19 cellular contexts compared by ENCODE assay signal in the genomic region with DNA sequence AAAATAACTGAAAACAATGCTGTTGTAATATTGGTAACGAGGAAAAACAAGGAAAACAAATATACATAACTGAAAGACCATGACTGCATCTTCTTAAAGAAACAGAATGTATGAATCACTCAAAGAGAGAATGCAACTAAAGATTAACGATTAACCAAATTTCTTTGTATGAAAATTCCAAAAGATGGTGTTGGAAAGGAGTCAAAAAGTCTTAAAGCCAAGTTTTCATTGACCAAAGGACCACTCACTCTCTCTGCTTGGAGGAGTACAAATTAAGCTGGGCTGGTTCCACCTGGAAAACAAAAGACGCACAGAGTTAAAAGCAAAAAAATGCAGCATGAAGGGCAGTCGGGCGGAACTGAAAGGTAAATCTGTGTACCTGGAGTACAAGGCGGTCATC. TPM values are rescaled to one million over a fixed set of nuclear protein-coding genes. Genes with fewer than 3 reads are reported as not detected.
A peak's percentile ranks its signal among the peaks of the same experiment; 100 is the strongest.
DNase-seq lines count a peak whose midpoint lies in the region; TF ChIP-seq lines count a peak whose summit lies in the region.
"Had no signal": no experiment of that assay in that cellular context is flagged by ENCODE, and none has a peak within 500 bp of the region (broad histone marks: within the 10 kb centered on the region; RNA-seq: fewer than 3 reads in every experiment).

No MANE protein-coding gene starts in this region.

- H3K9me3 Mint-ChIP-seq in endothelial cell (ENCODE audit: unreplicated experiment), result no peaks in the 10 kb centered on the region
- H3K9me3 Mint-ChIP-seq: CD4-positive, alpha-beta T cell had no signal

- no peaks in the 10 kb centered on the region for H3K4me1 Mint-ChIP-seq in endothelial cell (ENCODE audit: unreplicated experiment)
- H3K4me1 Mint-ChIP-seq: IgD-negative memory B cell had no signal

- peaks cover 0 to 14% (median 0%) of the 10 kb centered on the region in 3 donors for H3K27me3 ChIP-seq in stomach

- in situ Hi-C loops in ACHN (cut with HindIII; ENCODE audit: low pct_ligation_motif_present, low pct_unique_long_range_greater_than_20kb, low sequenced_read_pairs), result no loop called here

- 38 to 55% (median 50%) methylated on average over 5 to 6 of the region's 6 CpGs for WGBS in stomach, 5 donors
- WGBS in lower leg skin, 2 donors, result 68 to 78% methylated on average over 6 of the region's 6 CpGs

- peak; percentile 77 for DNase-seq in ACHN
- DNase-seq in endothelial cell (ENCODE audit: low spot score), result no peak
- peak; percentile 24 for DNase-seq in left kidney (ENCODE audit: low read depth, low spot score)
- DNase-seq in stomach, result no peak
- DNase-seq in EL, result no peak
- DNase-seq in lower leg skin (ENCODE audit: low spot score in 2 of 2), result no peak
- no peak for DNase-seq in posterior vena cava (ENCODE audit: low spot score)
- DNase-seq: CD4-positive, alpha-beta T cell; MV-4-11; NCI-H1105 treated with DMSO at 0.1 percent for 48 hours; NCI-H2081 treated with DMSO at 0.1 percent for 48 hours; NCI-H2171 treated with DMSO at 0.1 percent for 48 hours; NCI-H524 treated with DMSO at 0.1 percent for 48 hours; Right ventricle myocardium superior had no signal

- no peaks in the 10 kb centered on the region for H3K4me1 ChIP-seq in stomach
- H3K4me1 ChIP-seq: BLaER1 had no signal

- H3K4me3 ChIP-seq in stomach (peak overlapping the region in 3 of 4 donors; percentile 9 to 41 (median 32)), lower leg skin (ENCODE audit: low read depth, poor library complexity, severe bottlenecking) (no peak overlapping the region)
- H3K4me3 ChIP-seq: BLaER1 had no signal

- H3K36me3 Mint-ChIP-seq in endothelial cell (ENCODE audit: low read depth, unreplicated experiment), result no peaks in the 10 kb centered on the region
- H3K36me3 Mint-ChIP-seq: IgD-negative memory B cell had no signal

- no peak overlapping the region for H3K27ac Mint-ChIP-seq in endothelial cell (ENCODE audit: unreplicated experiment)
- H3K27ac Mint-ChIP-seq: CD4-positive, alpha-beta T cell; IgD-negative memory B cell had no signal

- H3K27me3 Mint-ChIP-seq in endothelial cell (ENCODE audit: unreplicated experiment), result peaks cover 3% of the 10 kb centered on the region
- H3K27me3 Mint-ChIP-seq: CD4-positive, alpha-beta T cell; IgD-negative memory B cell had no signal

- no peak for TF ChIP-seq CTCF in endothelial cell (IDR thresholded peaks at IDR 0.05; ENCODE audit: unreplicated experiment)
- no peak for TF ChIP-seq CTCF in stomach (IDR thresholded peaks at IDR 0.05)
- TF ChIP-seq CTCF in lower leg skin (IDR thresholded peaks at IDR 0.05), result no peak

- TF ChIP-seq EP300 in stomach (IDR thresholded peaks at IDR 0.05), result no peak

- H3K27ac ChIP-seq in stomach, result peak overlapping the region in 1 of 5 donors; percentile 16
- H3K27ac ChIP-seq: BLaER1 had no signal

- intact Hi-C loops in stomach (cut with DNase I; ENCODE audit: low total_unique reads), result no loop called here
- intact Hi-C loops in lower leg skin (cut with DNase I; ENCODE audit: low total_unique reads), result no loop called here
- intact Hi-C loops in posterior vena cava (cut with DNase I), result no loop called here

- peaks cover 0 to 14% (median 7%) of the 10 kb centered on the region in 4 donors for H3K9me3 ChIP-seq in stomach

- TF ChIP-seq POLR2A in stomach (IDR thresholded peaks at IDR 0.05), result no peak
- TF ChIP-seq POLR2A in lower leg skin (IDR thresholded peaks at IDR 0.05), result no peak

- H3K36me3 ChIP-seq in stomach, result no peaks in the 10 kb centered on the region
- H3K36me3 ChIP-seq: BLaER1 had no signal

- H3K4me3 Mint-ChIP-seq in endothelial cell (ENCODE audit: unreplicated experiment), result peak overlapping the region; percentile 19
- H3K4me3 Mint-ChIP-seq: CD4-positive, alpha-beta T cell; IgD-negative memory B cell had no signal

RNA-seq across cellular contexts. Expression of a gene that starts 1.8 kb away (rescaled TPM):
- total RNA-seq in endothelial cell (ENCODE audit: unreplicated experiment) (1.9 TPM), stomach (1 to 10 TPM in 2 of 5 donors, not detected in 3; 1.3 to 6.4 TPM), lower leg skin (not detected), posterior vena cava (1 to 10 TPM in 1 of 2 donors, under 1 TPM in 1; 0.29 to 1.8 TPM)
- 1 to 10 TPM in 1 of 3 donors, under 1 TPM in 2; 0.18 to 1.1 (median 0.46) TPM for polyA plus RNA-seq in stomach
- total RNA-seq: A673; CD4-positive, alpha-beta T cell; Right ventricle myocardium superior; RPMI7951; SK-MEL-5 had no signal
- polyA plus RNA-seq: IgD-negative memory B cell had no signal

Comparison
In these comparisons a context has a peak if more than half of its experiments do, and no peak if none do; other contexts are left out.
1. DNase-seq: peak in ACHN (single experiment) and left kidney (single experiment); none in endothelial cell (single experiment), stomach (single experiment), EL (single experiment), lower leg skin (0 of 2) and posterior vena cava (single experiment).